21 cellular contexts compared by ENCODE assay signal in the genomic region with DNA sequence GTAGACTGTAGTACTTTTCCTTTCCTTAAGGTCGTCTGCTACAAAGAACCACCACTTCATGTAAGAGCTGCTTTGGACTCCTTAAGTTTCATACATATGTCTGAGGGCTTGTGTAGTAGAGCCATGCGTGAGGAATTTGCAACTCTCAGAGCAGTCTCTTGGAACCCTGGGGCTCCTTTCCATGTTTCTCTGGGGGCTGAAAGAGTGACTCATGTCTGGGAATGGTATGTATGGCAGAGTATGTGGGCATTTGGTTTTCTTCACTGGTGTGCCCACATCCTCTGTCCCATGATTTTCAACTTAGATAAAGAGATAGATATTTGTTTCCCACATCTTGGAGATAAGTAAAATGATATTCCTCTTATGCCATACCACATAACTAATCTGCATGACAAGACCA. TPM values are rescaled to one million over a fixed set of nuclear protein-coding genes. Genes with fewer than 3 reads are reported as not detected.
DNase-seq lines count a peak whose midpoint lies in the region; ATAC-seq and TF ChIP-seq lines count a peak whose summit lies in the region.
"Had no signal": no experiment of that assay in that cellular context is flagged by ENCODE, and none has a peak within 500 bp of the region (broad histone marks: within the 10 kb centered on the region; RNA-seq: fewer than 3 reads in every experiment).

No MANE protein-coding gene starts in this region.

- 80 to 85% methylated on average over 2 of the region's 2 CpGs for WGBS in heart right ventricle, 2 donors

- TF ChIP-seq CTCF in osteoblast (IDR thresholded peaks at IDR 0.05; ENCODE audit: extremely low read depth, low read depth, low read length) (no peak), heart right ventricle (IDR thresholded peaks at IDR 0.05) (no peak)

- H3K4me2 ChIP-seq in osteoblast (ENCODE audit: insufficient read depth, low read length) = no peak overlapping the region

- no peak for ATAC-seq in HG03520 (IDR thresholded peaks at IDR 0.05; ENCODE audit: unreplicated experiment)
- no peak for ATAC-seq in heart right ventricle
- ATAC-seq: natural killer cell had no signal

- H3K27me3 ChIP-seq in SJCRH30 (no peaks in the 10 kb centered on the region), osteoblast (ENCODE audit: insufficient read depth, low read length) (no peaks in the 10 kb centered on the region), heart right ventricle (no peaks in the 10 kb centered on the region)
- H3K27me3 ChIP-seq: stomach, upper lobe of left lung had no signal

- intact Hi-C loops in heart right ventricle (cut with DNase I) = no loop called here

- DNase-seq in GM03348 (ENCODE audit: low spot score) (peak; percentile 46), SJCRH30 (no peak), fibroblast of gingiva (ENCODE audit: low read depth) (peak; percentile 10), osteoblast (ENCODE audit: insufficient read length, low spot score, missing footprints) (peak; percentile 49), heart right ventricle (no peak), erythroblast (lab: John Stamatoyannopoulos, UW) (no peak), NCI-H524 (lab: John Stamatoyannopoulos, UW) (no peak)
- DNase-seq: activated CD4-positive, alpha-beta T cell treated with anti-CD3 and anti-CD28 coated beads for 4 hours; amniotic stem cell; effector CD8-positive, alpha-beta T cell; H9; hippocampal formation; kidney; natural killer cell; NCI-H2029; NK-92 treated with Interleukin-12 subunit alpha and Interleukin-12 subunit beta, amount 100 ng/mL, for 24 hours; posterior cingulate gyrus; stomach; upper lobe of left lung had no signal

- no peak overlapping the region for H2AFZ ChIP-seq in osteoblast (ENCODE audit: low read length)

- H3K4me3 ChIP-seq in SJCRH30 = no peak overlapping the region
- no peak overlapping the region for H3K4me3 ChIP-seq in osteoblast (ENCODE audit: insufficient read depth, low read length)
- H3K4me3 ChIP-seq in heart right ventricle = no peak overlapping the region
- H3K4me3 ChIP-seq: stomach, upper lobe of left lung had no signal

- no peaks in the 10 kb centered on the region for H4K20me1 ChIP-seq in osteoblast (ENCODE audit: insufficient read depth, low read length)

- H3K27ac ChIP-seq in SJCRH30 (peak overlapping the region; percentile 41), osteoblast (ENCODE audit: low read depth, low read length) (peak overlapping the region; percentile 24), heart right ventricle (no peak overlapping the region)
- H3K27ac ChIP-seq: RWPE1, stomach, upper lobe of left lung had no signal

- H3K9me3 ChIP-seq in SJCRH30 (replicated peaks) (no peaks in the 10 kb centered on the region), osteoblast (ENCODE audit: low read depth, low read length) (no peaks in the 10 kb centered on the region), heart right ventricle (no peaks in the 10 kb centered on the region)
- H3K9me3 ChIP-seq: stomach, upper lobe of left lung had no signal

- H3K79me2 ChIP-seq in osteoblast (ENCODE audit: insufficient read depth, low read length) = no peaks in the 10 kb centered on the region

- TF ChIP-seq POLR2A in erythroblast (IDR thresholded peaks at IDR 0.05; ENCODE audit: low read length) = no peak

- peaks cover 74% of the 10 kb centered on the region for H3K36me3 ChIP-seq in SJCRH30
- peaks cover 87% of the 10 kb centered on the region for H3K36me3 ChIP-seq in osteoblast (ENCODE audit: insufficient read depth, low read length)
- peaks cover 3 to 100% (median 79%) of the 10 kb centered on the region in 9 donors for H3K36me3 ChIP-seq in heart right ventricle

- H3K4me1 ChIP-seq in SJCRH30 = peaks cover 5% of the 10 kb centered on the region
- peaks cover 5% of the 10 kb centered on the region for H3K4me1 ChIP-seq in osteoblast (ENCODE audit: insufficient read depth, low read length)
- no peaks in the 10 kb centered on the region for H3K4me1 ChIP-seq in heart right ventricle
- H3K4me1 ChIP-seq: stomach, upper lobe of left lung had no signal

RNA-seq across cellular contexts. Expression of a gene that starts 20.6 kb away (rescaled TPM):
- total RNA-seq in SJCRH30 (2014; rRNA removed; shearing (Covaris generic)) = 75.6 and 98.5 TPM in 2 replicates
- 148 and 150 TPM in 2 replicates for total RNA-seq in osteoblast
- 10 to 100 TPM; 46.9 to 67.0 (median 56.8) TPM for total RNA-seq in heart right ventricle
- polyA plus RNA-seq in heart right ventricle = 10 to 100 TPM; 30.2 to 86.3 TPM

Comparison
In these comparisons a context has a peak if more than half of its experiments do, and no peak if none do; other contexts are left out.
1. DNase-seq: peak in GM03348 (single experiment), fibroblast of gingiva (single experiment) and osteoblast (single experiment); none in SJCRH30 (0 of 2), heart right ventricle (0 of 2), erythroblast (0 of 2) and NCI-H524 (0 of 2).
2. H3K27ac ChIP-seq: peak in SJCRH30 (single experiment) and osteoblast (single experiment); none in heart right ventricle (0 of 10).